In genomic region chr7:127383123-127383835, GRCh38 we compare ENCODE assay signal across 1 cellular context.
TF ChIP-seq lines count a peak whose summit lies in the region.

No MANE protein-coding gene starts in this region.

TF ChIP-seq in SK-N-SH treated with all-trans-retinoic acid at 6 μM for 48 hours, 23 proteins besides CTCF, POLR2A, EP300 and RAD21 (continued from another document):
- TF ChIP-seq CREB5 (CRISPR knock-in tag; IDR thresholded peaks at IDR 0.05; ENCODE audit: low read depth): no peak
- TF ChIP-seq BACH2 (CRISPR knock-in tag; IDR thresholded peaks at IDR 0.05; ENCODE audit: borderline replicate concordance): no peak
- TF ChIP-seq POU6F1 (CRISPR knock-in tag; IDR thresholded peaks at IDR 0.05; ENCODE audit: borderline replicate concordance, low read depth): no peak
